1 cellular context compared by ENCODE assay signal in genomic region chr10:122271076-122271475, GRCh38.
TF ChIP-seq lines count a peak whose summit lies in the region.

Gene BTBD16, plus strand, starts transcription at chr10:122271296. Its CDS starts 3,786 bp downstream, at chr10:122275082.

TF ChIP-seq in GM23338, 12 proteins besides CTCF, POLR2A, EP300 and RAD21 (continued from another document):
- TF ChIP-seq ZNF462 (CRISPR knock-in tag; IDR thresholded peaks at IDR 0.05): no peak
TF ChIP-seq in GM23338: peak in this region for 0.
